ENCODE assay signal across 1 cellular context in genomic region chr1:30783244-30783915, GRCh38.
TF ChIP-seq lines count a peak whose summit lies in the region.

No MANE protein-coding gene starts in this region.

TF ChIP-seq in K562, 482 proteins besides CTCF, POLR2A, EP300 and RAD21 (continued from another document):
- TF ChIP-seq CREB3L1 (IDR thresholded peaks at IDR 0.05; ENCODE audit: borderline replicate concordance, low read depth) = no peak
- TF ChIP-seq SMAD1 (IDR thresholded peaks at IDR 0.05; ENCODE audit: low read depth, low read length, partially characterized antibody) = no peak
- 0 out of 4 replicates have a peak, but pooled peaks of 1 of the 2 experiments have one; percentile 16 for TF ChIP-seq TRIM24 (IDR thresholded peaks at IDR 0.05)
- 0 out of 2 replicates have a peak, but pooled peaks have one; percentile 17 for TF ChIP-seq MGA (IDR thresholded peaks at IDR 0.05)
- TF ChIP-seq HDGF (IDR thresholded peaks at IDR 0.05) = no peak
- no peak for TF ChIP-seq AFF1 (IDR thresholded peaks at IDR 0.05; ENCODE audit: low read depth in 1 of 2, partially characterized antibody in 2 of 2)
- TF ChIP-seq DLX4 (CRISPR knock-in tag; IDR thresholded peaks at IDR 0.05) = no peak
- TF ChIP-seq MIER1 (IDR thresholded peaks at IDR 0.05; ENCODE audit: low read depth) = no peak
- no peak for TF ChIP-seq RFX1 (IDR thresholded peaks at IDR 0.05)
- 0 out of 2 replicates have a peak, but pooled peaks have one; percentile 43 for TF ChIP-seq ZNF12 (CRISPR knock-in tag; IDR thresholded peaks at IDR 0.05)
